8 cellular contexts compared by ENCODE assay signal in the genomic region with DNA sequence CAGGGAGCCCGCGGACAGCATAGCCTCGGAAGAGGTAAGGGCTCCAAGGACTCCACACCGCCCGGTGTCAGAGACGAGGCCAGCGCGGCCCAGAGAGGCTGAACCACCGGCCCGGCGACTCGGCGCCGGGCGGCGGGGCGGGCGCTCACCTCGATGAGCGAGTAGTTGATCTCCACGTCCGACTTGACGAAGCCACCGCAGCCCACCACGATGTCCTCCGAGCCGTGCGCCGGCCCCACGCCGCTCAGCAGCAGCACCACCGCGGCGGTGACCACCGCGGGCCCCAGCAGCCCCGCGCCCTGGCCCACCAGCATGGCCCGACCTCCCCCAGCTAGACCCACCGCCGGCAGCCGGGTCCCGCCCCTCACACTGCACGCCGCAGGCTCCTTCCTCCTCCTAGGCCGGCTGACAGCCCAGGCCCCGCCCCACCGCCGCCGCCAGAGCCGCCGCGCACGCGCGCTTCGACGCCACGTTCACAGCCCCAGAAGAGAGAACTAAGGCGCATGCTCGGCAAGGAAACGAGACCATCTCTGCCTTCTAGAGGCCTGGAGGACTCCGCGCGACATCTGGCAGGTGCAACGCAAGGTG. TPM values are rescaled to one million over a fixed set of nuclear protein-coding genes. Genes with fewer than 3 reads are reported as not detected.
DNase-seq lines count a peak whose midpoint lies in the region; ATAC-seq, FAIRE-seq and TF ChIP-seq lines count a peak whose summit lies in the region.
"Not testable (repeated sequence)": the region's sequence is repeated elsewhere in the genome, so short reads cannot be mapped to it uniquely, and the experiment has no call there.

A gene with protein sequence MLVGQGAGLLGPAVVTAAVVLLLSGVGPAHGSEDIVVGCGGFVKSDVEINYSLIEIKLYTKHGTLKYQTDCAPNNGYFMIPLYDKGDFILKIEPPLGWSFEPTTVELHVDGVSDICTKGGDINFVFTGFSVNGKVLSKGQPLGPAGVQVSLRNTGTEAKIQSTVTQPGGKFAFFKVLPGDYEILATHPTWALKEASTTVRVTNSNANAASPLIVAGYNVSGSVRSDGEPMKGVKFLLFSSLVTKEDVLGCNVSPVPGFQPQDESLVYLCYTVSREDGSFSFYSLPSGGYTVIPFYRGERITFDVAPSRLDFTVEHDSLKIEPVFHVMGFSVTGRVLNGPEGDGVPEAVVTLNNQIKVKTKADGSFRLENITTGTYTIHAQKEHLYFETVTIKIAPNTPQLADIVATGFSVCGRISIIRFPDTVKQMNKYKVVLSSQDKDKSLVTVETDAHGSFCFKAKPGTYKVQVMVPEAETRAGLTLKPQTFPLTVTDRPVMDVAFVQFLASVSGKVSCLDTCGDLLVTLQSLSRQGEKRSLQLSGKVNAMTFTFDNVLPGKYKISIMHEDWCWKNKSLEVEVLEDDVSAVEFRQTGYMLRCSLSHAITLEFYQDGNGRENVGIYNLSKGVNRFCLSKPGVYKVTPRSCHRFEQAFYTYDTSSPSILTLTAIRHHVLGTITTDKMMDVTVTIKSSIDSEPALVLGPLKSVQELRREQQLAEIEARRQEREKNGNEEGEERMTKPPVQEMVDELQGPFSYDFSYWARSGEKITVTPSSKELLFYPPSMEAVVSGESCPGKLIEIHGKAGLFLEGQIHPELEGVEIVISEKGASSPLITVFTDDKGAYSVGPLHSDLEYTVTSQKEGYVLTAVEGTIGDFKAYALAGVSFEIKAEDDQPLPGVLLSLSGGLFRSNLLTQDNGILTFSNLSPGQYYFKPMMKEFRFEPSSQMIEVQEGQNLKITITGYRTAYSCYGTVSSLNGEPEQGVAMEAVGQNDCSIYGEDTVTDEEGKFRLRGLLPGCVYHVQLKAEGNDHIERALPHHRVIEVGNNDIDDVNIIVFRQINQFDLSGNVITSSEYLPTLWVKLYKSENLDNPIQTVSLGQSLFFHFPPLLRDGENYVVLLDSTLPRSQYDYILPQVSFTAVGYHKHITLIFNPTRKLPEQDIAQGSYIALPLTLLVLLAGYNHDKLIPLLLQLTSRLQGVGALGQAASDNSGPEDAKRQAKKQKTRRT (minus strand): TSS at position 371 of the 588 bp plus-strand sequence. CDS start 57 bp downstream, at position 314.

- H3K4me1 ChIP-seq in gastrocnemius medialis, tibial artery: not testable (repeated sequence)

- intact Hi-C loops in gastrocnemius medialis (cut with DNase I; ENCODE audit: low total_unique reads); tibial artery (cut with DNase I; ENCODE audit: low total_unique reads): not testable (repeated sequence)

- TF ChIP-seq CTCF in bronchial epithelial cell (IDR thresholded peaks at IDR 0.05; ENCODE audit: insufficient read depth, low read length, severe bottlenecking); gastrocnemius medialis (IDR thresholded peaks at IDR 0.05 in 4 of 5, conservative IDR thresholded peaks at IDR 0.05 in 1 of 5); tibial artery (IDR thresholded peaks at IDR 0.05): not testable (repeated sequence)

- in situ Hi-C loops in gastrocnemius medialis (cut with MboI; ENCODE audit: low sequenced_read_pairs in 4 of 4): not testable (repeated sequence)

- H3K27ac ChIP-seq in gastrocnemius medialis: peak within 1 kb of the TSS; percentile 9 to 65 (median 60)
- H3K27ac ChIP-seq in tibial artery: peak within 1 kb of the TSS; percentile 57 to 66

- not testable (repeated sequence) for DNase-seq in GM18507 (ENCODE audit: extremely low spot score, insufficient read length, low read depth); bronchial epithelial cell (ENCODE audit: low read depth)
- DNase-seq in M059J (ENCODE audit: low read depth) (peak; percentile 11), islet precursor cell (peak; percentile 57), gastrocnemius medialis (peak; percentile 74 to 90), tibial artery (peak; percentile 89 to 95)
- peak; percentile 87 for DNase-seq in activated CD4-positive, alpha-beta T cell treated with anti-CD3 and anti-CD28 coated beads, Interleukin-2, amount 50 U/mL, for 4 hours

- not testable (repeated sequence) for TF ChIP-seq POLR2A in gastrocnemius medialis (IDR thresholded peaks at IDR 0.05)

- H3K9me3 ChIP-seq in gastrocnemius medialis, tibial artery: not testable (repeated sequence)

- H3K27me3 ChIP-seq in bronchial epithelial cell (ENCODE audit: control insufficient read depth, insufficient read depth, low read length); gastrocnemius medialis; tibial artery: not testable (repeated sequence)

- FAIRE-seq in GM18507 (lab: Jason Lieb, UNC): peak; percentile 54
- not testable (repeated sequence) for FAIRE-seq in bronchial epithelial cell (lab: Jason Lieb, UNC)

- H3K4me3 ChIP-seq in bronchial epithelial cell (ENCODE audit: low read depth, low read length): peak within 1 kb of the TSS; percentile 43
- peak within 1 kb of the TSS; percentile 53 to 61 (median 56) for H3K4me3 ChIP-seq in gastrocnemius medialis
- H3K4me3 ChIP-seq in tibial artery: peak within 1 kb of the TSS; percentile 64 to 66

- ATAC-seq in HG02623 (IDR thresholded peaks at IDR 0.05; ENCODE audit: unreplicated experiment): peak; percentile 94
- ATAC-seq in gastrocnemius medialis: peak; percentile 97 to 100

- not testable (repeated sequence) for H3K36me3 ChIP-seq in bronchial epithelial cell (ENCODE audit: control insufficient read depth, insufficient read depth, low read length); gastrocnemius medialis; tibial artery

RNA-seq across cellular contexts. Expression of the gene that starts here (rescaled TPM):
- 136 and 209 TPM in 2 replicates for total RNA-seq in M059J (2014; rRNA removed; shearing (Covaris generic))
- total RNA-seq in bronchial epithelial cell (111 and 156 TPM in 2 replicates), gastrocnemius medialis (100 to 1,000 TPM in 3 of 4 donors, 10 to 100 TPM in 1; 51.8 to 140 (median 117) TPM)
